Comparison of ENCODE assay signal across 1 cellular context in the genomic region with DNA sequence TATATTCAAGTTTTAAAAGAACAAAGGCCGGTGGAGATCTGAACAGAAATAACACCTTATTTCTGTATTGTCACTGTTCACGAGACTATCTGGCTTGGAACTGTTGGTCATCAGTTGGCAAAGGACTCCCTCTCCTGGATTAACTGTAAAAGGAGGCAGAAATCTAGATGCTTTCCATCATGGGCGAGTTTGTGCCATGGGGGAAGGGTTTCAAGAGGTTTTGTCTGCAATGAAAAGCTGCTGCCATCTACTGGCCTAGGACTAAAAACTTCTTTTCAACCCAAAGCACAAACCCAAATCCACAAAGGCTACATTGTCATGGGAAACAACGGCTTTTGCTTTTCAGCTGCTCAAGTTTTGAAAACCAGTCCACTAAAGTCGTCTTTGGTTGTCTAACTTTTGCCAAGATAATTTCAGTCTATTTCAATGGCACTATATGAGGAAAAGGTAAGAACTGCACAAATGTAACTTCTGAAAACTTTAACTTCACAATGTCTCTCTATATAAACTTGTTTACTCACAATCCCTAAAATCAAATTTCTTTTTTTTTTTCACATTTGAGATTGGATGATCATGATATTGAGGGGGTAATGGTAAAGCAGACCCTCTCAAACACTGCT.
TF ChIP-seq lines count a peak whose summit lies in the region.

No MANE protein-coding gene starts in this region.

TF ChIP-seq in HepG2, 621 proteins besides CTCF, POLR2A, EP300 and RAD21 (continued from another document and continues in another):
- TF ChIP-seq, protein P1, sequence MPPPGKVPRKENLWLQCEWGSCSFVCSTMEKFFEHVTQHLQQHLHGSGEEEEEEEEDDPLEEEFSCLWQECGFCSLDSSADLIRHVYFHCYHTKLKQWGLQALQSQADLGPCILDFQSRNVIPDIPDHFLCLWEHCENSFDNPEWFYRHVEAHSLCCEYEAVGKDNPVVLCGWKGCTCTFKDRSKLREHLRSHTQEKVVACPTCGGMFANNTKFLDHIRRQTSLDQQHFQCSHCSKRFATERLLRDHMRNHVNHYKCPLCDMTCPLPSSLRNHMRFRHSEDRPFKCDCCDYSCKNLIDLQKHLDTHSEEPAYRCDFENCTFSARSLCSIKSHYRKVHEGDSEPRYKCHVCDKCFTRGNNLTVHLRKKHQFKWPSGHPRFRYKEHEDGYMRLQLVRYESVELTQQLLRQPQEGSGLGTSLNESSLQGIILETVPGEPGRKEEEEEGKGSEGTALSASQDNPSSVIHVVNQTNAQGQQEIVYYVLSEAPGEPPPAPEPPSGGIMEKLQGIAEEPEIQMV (CRISPR knock-in tag; IDR thresholded peaks at IDR 0.05; ENCODE audit: low read depth) = no peak
- TF ChIP-seq GLI4 (CRISPR knock-in tag; IDR thresholded peaks at IDR 0.05; ENCODE audit: borderline replicate concordance) (no peak), FOXA3 (CRISPR knock-in tag; IDR thresholded peaks at IDR 0.05) (peak; percentile 18; the same call in 1 of the 2 replicates), MAF1 (CRISPR knock-in tag; IDR thresholded peaks at IDR 0.05; ENCODE audit: borderline replicate concordance) (no peak), CEBPB (IDR thresholded peaks at IDR 0.05; ENCODE audit: borderline replicate concordance, low read depth, low read length) (no peak), NCOA1 (CRISPR knock-in tag; IDR thresholded peaks at IDR 0.05) (no peak), HIVEP1 (CRISPR knock-in tag; IDR thresholded peaks at IDR 0.05) (no peak), TCF7L2 (IDR thresholded peaks at IDR 0.05; ENCODE audit: low read depth, low read length) (no peak), ZNF331 (CRISPR knock-in tag; IDR thresholded peaks at IDR 0.05) (0 out of 2 replicates have a peak, but pooled peaks have one; percentile 17), SNAPC2 (CRISPR knock-in tag; IDR thresholded peaks at IDR 0.05) (no peak), AKAP8 (CRISPR knock-in tag; IDR thresholded peaks at IDR 0.05) (no peak), PAX8 (CRISPR knock-in tag; IDR thresholded peaks at IDR 0.05; ENCODE audit: borderline replicate concordance) (no peak), SETDB1 (CRISPR knock-in tag; IDR thresholded peaks at IDR 0.05; ENCODE audit: borderline replicate concordance) (no peak), PPARG (CRISPR knock-in tag; conservative IDR thresholded peaks at IDR 0.05) (no peak), FOXK1 (CRISPR knock-in tag; IDR thresholded peaks at IDR 0.05; ENCODE audit: borderline replicate concordance, low read depth) (no peak), HNRNPK (IDR thresholded peaks at IDR 0.05; ENCODE audit: low read depth, low read length, poor library complexity, severe bottlenecking) (no peak), HMG20B (CRISPR knock-in tag; conservative IDR thresholded peaks at IDR 0.05) (no peak), ZNF274 (CRISPR knock-in tag; IDR thresholded peaks at IDR 0.05) (no peak), FOXA1 (IDR thresholded peaks at IDR 0.05) (no peak), FOXA1 (CRISPR knock-in tag; IDR thresholded peaks at IDR 0.05) (no peak), MIXL1 (CRISPR knock-in tag; IDR thresholded peaks at IDR 0.05) (no peak), KMT2A (CRISPR knock-in tag; IDR thresholded peaks at IDR 0.05) (no peak), ZNF674 (CRISPR knock-in tag; IDR thresholded peaks at IDR 0.05; ENCODE audit: low read depth) (no peak)
- TF ChIP-seq, protein P2, sequence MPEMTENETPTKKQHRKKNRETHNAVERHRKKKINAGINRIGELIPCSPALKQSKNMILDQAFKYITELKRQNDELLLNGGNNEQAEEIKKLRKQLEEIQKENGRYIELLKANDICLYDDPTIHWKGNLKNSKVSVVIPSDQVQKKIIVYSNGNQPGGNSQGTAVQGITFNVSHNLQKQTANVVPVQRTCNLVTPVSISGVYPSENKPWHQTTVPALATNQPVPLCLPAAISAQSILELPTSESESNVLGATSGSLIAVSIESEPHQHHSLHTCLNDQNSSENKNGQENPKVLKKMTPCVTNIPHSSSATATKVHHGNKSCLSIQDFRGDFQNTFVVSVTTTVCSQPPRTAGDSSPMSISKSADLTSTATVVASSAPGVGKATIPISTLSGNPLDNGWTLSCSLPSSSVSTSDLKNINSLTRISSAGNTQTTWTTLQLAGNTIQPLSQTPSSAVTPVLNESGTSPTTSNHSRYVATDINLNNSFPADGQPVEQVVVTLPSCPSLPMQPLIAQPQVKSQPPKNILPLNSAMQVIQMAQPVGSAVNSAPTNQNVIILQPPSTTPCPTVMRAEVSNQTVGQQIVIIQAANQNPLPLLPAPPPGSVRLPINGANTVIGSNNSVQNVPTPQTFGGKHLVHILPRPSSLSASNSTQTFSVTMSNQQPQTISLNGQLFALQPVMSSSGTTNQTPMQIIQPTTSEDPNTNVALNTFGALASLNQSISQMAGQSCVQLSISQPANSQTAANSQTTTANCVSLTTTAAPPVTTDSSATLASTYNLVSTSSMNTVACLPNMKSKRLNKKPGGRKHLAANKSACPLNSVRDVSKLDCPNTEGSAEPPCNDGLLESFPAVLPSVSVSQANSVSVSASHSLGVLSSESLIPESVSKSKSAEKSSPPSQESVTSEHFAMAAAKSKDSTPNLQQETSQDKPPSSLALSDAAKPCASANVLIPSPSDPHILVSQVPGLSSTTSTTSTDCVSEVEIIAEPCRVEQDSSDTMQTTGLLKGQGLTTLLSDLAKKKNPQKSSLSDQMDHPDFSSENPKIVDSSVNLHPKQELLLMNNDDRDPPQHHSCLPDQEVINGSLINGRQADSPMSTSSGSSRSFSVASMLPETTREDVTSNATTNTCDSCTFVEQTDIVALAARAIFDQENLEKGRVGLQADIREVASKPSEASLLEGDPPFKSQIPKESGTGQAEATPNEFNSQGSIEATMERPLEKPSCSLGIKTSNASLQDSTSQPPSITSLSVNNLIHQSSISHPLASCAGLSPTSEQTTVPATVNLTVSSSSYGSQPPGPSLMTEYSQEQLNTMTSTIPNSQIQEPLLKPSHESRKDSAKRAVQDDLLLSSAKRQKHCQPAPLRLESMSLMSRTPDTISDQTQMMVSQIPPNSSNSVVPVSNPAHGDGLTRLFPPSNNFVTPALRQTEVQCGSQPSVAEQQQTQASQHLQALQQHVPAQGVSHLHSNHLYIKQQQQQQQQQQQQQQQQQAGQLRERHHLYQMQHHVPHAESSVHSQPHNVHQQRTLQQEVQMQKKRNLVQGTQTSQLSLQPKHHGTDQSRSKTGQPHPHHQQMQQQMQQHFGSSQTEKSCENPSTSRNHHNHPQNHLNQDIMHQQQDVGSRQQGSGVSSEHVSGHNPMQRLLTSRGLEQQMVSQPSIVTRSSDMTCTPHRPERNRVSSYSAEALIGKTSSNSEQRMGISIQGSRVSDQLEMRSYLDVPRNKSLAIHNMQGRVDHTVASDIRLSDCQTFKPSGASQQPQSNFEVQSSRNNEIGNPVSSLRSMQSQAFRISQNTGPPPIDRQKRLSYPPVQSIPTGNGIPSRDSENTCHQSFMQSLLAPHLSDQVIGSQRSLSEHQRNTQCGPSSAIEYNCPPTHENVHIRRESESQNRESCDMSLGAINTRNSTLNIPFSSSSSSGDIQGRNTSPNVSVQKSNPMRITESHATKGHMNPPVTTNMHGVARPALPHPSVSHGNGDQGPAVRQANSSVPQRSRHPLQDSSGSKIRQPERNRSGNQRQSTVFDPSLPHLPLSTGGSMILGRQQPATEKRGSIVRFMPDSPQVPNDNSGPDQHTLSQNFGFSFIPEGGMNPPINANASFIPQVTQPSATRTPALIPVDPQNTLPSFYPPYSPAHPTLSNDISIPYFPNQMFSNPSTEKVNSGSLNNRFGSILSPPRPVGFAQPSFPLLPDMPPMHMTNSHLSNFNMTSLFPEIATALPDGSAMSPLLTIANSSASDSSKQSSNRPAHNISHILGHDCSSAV (CRISPR knock-in tag; IDR thresholded peaks at IDR 0.05; ENCODE audit: borderline replicate concordance) = no peak
- TF ChIP-seq, protein P3, sequence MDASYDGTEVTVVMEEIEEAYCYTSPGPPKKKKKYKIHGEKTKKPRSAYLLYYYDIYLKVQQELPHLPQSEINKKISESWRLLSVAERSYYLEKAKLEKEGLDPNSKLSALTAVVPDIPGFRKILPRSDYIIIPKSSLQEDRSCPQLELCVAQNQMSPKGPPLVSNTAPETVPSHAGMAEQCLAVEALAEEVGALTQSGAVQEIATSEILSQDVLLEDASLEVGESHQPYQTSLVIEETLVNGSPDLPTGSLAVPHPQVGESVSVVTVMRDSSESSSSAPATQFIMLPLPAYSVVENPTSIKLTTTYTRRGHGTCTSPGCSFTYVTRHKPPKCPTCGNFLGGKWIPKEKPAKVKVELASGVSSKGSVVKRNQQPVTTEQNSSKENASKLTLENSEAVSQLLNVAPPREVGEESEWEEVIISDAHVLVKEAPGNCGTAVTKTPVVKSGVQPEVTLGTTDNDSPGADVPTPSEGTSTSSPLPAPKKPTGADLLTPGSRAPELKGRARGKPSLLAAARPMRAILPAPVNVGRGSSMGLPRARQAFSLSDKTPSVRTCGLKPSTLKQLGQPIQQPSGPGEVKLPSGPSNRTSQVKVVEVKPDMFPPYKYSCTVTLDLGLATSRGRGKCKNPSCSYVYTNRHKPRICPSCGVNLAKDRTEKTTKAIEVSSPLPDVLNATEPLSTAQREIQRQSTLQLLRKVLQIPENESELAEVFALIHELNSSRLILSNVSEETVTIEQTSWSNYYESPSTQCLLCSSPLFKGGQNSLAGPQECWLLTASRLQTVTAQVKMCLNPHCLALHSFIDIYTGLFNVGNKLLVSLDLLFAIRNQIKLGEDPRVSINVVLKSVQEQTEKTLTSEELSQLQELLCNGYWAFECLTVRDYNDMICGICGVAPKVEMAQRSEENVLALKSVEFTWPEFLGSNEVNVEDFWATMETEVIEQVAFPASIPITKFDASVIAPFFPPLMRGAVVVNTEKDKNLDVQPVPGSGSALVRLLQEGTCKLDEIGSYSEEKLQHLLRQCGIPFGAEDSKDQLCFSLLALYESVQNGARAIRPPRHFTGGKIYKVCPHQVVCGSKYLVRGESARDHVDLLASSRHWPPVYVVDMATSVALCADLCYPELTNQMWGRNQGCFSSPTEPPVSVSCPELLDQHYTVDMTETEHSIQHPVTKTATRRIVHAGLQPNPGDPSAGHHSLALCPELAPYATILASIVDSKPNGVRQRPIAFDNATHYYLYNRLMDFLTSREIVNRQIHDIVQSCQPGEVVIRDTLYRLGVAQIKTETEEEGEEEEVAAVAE (CRISPR knock-in tag; IDR thresholded peaks at IDR 0.05; ENCODE audit: borderline replicate concordance) = no peak
- TF ChIP-seq, protein P4, sequence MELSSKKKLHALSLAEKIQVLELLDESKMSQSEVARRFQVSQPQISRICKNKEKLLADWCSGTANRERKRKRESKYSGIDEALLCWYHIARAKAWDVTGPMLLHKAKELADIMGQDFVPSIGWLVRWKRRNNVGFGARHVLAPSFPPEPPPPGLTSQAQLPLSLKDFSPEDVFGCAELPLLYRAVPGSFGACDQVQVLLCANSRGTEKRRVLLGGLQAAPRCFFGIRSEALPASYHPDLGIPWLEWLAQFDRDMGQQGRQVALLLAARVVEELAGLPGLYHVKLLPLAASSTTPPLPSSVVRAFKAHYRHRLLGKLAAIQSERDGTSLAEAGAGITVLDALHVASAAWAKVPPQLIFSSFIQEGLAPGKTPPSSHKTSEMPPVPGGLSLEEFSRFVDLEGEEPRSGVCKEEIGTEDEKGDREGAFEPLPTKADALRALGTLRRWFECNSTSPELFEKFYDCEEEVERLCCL (CRISPR knock-in tag; IDR thresholded peaks at IDR 0.05; ENCODE audit: borderline replicate concordance) = no peak
- TF ChIP-seq, protein P5, sequence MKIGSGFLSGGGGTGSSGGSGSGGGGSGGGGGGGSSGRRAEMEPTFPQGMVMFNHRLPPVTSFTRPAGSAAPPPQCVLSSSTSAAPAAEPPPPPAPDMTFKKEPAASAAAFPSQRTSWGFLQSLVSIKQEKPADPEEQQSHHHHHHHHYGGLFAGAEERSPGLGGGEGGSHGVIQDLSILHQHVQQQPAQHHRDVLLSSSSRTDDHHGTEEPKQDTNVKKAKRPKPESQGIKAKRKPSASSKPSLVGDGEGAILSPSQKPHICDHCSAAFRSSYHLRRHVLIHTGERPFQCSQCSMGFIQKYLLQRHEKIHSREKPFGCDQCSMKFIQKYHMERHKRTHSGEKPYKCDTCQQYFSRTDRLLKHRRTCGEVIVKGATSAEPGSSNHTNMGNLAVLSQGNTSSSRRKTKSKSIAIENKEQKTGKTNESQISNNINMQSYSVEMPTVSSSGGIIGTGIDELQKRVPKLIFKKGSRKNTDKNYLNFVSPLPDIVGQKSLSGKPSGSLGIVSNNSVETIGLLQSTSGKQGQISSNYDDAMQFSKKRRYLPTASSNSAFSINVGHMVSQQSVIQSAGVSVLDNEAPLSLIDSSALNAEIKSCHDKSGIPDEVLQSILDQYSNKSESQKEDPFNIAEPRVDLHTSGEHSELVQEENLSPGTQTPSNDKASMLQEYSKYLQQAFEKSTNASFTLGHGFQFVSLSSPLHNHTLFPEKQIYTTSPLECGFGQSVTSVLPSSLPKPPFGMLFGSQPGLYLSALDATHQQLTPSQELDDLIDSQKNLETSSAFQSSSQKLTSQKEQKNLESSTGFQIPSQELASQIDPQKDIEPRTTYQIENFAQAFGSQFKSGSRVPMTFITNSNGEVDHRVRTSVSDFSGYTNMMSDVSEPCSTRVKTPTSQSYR (CRISPR knock-in tag; IDR thresholded peaks at IDR 0.05; ENCODE audit: borderline replicate concordance) = peak; percentile 87
- TF ChIP-seq, protein P6, sequence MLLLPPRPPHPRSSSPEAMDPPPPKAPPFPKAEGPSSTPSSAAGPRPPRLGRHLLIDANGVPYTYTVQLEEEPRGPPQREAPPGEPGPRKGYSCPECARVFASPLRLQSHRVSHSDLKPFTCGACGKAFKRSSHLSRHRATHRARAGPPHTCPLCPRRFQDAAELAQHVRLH (CRISPR knock-in tag; IDR thresholded peaks at IDR 0.05; ENCODE audit: borderline replicate concordance, low read depth) = peak; percentile 49; the same call in 1 of the 2 replicates
- TF ChIP-seq, protein P7, sequence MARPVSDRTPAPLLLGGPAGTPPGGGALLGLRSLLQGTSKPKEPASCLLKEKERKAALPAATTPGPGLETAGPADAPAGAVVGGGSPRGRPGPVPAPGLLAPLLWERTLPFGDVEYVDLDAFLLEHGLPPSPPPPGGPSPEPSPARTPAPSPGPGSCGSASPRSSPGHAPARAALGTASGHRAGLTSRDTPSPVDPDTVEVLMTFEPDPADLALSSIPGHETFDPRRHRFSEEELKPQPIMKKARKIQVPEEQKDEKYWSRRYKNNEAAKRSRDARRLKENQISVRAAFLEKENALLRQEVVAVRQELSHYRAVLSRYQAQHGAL (CRISPR knock-in tag; IDR thresholded peaks at IDR 0.05; ENCODE audit: not compliant biosample characterization) = no peak
- TF ChIP-seq, protein P8, sequence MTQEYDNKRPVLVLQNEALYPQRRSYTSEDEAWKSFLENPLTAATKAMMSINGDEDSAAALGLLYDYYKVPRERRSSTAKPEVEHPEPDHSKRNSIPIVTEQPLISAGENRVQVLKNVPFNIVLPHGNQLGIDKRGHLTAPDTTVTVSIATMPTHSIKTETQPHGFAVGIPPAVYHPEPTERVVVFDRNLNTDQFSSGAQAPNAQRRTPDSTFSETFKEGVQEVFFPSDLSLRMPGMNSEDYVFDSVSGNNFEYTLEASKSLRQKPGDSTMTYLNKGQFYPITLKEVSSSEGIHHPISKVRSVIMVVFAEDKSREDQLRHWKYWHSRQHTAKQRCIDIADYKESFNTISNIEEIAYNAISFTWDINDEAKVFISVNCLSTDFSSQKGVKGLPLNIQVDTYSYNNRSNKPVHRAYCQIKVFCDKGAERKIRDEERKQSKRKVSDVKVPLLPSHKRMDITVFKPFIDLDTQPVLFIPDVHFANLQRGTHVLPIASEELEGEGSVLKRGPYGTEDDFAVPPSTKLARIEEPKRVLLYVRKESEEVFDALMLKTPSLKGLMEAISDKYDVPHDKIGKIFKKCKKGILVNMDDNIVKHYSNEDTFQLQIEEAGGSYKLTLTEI (CRISPR knock-in tag; conservative IDR thresholded peaks at IDR 0.05) = no peak
- TF ChIP-seq, protein P9, sequence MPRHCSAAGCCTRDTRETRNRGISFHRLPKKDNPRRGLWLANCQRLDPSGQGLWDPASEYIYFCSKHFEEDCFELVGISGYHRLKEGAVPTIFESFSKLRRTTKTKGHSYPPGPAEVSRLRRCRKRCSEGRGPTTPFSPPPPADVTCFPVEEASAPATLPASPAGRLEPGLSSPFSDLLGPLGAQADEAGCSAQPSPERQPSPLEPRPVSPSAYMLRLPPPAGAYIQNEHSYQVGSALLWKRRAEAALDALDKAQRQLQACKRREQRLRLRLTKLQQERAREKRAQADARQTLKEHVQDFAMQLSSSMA (CRISPR knock-in tag; IDR thresholded peaks at IDR 0.05) = no peak
